ENCODE assay signal across 5 cellular contexts in genomic region chr9:91644433-91644832, GRCh38.
"Had no signal": no experiment of that assay in that cellular context is flagged by ENCODE, and none has a peak within 500 bp of the region (broad histone marks: within the 10 kb centered on the region; RNA-seq: fewer than 3 reads in every experiment).

No MANE protein-coding gene starts in this region.

- DNase-seq: KBM-7, KG1 had no signal

- FAIRE-seq: HTR-8/SVneo, K562 had no signal

- H3K4me3 ChIP-seq: K562 had no signal

- ATAC-seq: K562 had no signal

- H3K27ac ChIP-seq: HL-60 had no signal
